ENCODE assay signal across 7 cellular contexts in genomic region chr13:113207890-113208423, GRCh38. TPM values are rescaled to one million over a fixed set of nuclear protein-coding genes. Genes with fewer than 3 reads are reported as not detected.
DNase-seq lines count a peak whose midpoint lies in the region; ATAC-seq and TF ChIP-seq lines count a peak whose summit lies in the region.

No MANE protein-coding gene starts in this region.

- H3K4me3 ChIP-seq in GM08714 (ENCODE audit: low read length), result peak overlapping the region; percentile 94
- H3K4me3 ChIP-seq in left ventricle myocardium inferior, result peak overlapping the region; percentile 96

- no peak for TF ChIP-seq CTCF in left ventricle myocardium inferior (IDR thresholded peaks at IDR 0.05; ENCODE audit: borderline replicate concordance)

- peak; percentile 24 for DNase-seq in LoVo (ENCODE audit: low spot score)
- peak; percentile 35 for DNase-seq in left ventricle myocardium inferior
- DNase-seq in renal cortical epithelial cell (ENCODE audit: low read depth), result peak; percentile 17
- no peak for DNase-seq in inferior parietal cortex (ENCODE audit: extremely low spot score)

- ATAC-seq in GM21737 (IDR thresholded peaks at IDR 0.05; ENCODE audit: unreplicated experiment), result peak; percentile 17

- no peaks in the 10 kb centered on the region for H3K27me3 Mint-ChIP-seq in activated naive CD8-positive, alpha-beta T cell

- H3K9me3 ChIP-seq in left ventricle myocardium inferior (replicated peaks), result no peaks in the 10 kb centered on the region

- H3K27ac ChIP-seq in left ventricle myocardium inferior (replicated peaks), result peak overlapping the region; percentile 100

- no peaks in the 10 kb centered on the region for H3K9me3 Mint-ChIP-seq in activated naive CD8-positive, alpha-beta T cell (ENCODE audit: low read depth)

- peak overlapping the region; percentile 96 for H3K4me3 Mint-ChIP-seq in activated naive CD8-positive, alpha-beta T cell

- intact Hi-C loops in left ventricle myocardium inferior (cut with micrococcal nuclease), result no loop called here

- peaks cover 94% of the 10 kb centered on the region for H3K4me1 ChIP-seq in left ventricle myocardium inferior

- no peaks in the 10 kb centered on the region for H3K27me3 ChIP-seq in left ventricle myocardium inferior (ENCODE audit: low read depth)

- H3K27ac Mint-ChIP-seq in activated naive CD8-positive, alpha-beta T cell, result peak overlapping the region; percentile 93

- peaks cover 65% of the 10 kb centered on the region for H3K4me1 Mint-ChIP-seq in activated naive CD8-positive, alpha-beta T cell (ENCODE audit: low read depth)

- H3K36me3 Mint-ChIP-seq in activated naive CD8-positive, alpha-beta T cell, result peaks cover 12% of the 10 kb centered on the region

- H3K36me3 ChIP-seq in left ventricle myocardium inferior, result peaks cover 12% of the 10 kb centered on the region

RNA-seq across cellular contexts. Expression of gene PCID2, which starts 0.5 kb away (rescaled TPM):
- total RNA-seq in left ventricle myocardium inferior, result 54.5 TPM
- 54.2 and 71.9 TPM in 2 replicates for total RNA-seq in renal cortical epithelial cell

RNA-seq across cellular contexts. Expression of gene CUL4A, which starts 1.5 kb away (rescaled TPM):
- total RNA-seq in left ventricle myocardium inferior (122 TPM), renal cortical epithelial cell (130 and 156 TPM in 2 replicates)

RNA-seq across cellular contexts. Expression of gene PROZ, which starts 49.5 kb away (rescaled TPM):
- total RNA-seq in left ventricle myocardium inferior (not detected), renal cortical epithelial cell (not detected in 2 replicates)
